In genomic region chr2:18123211-18123570, GRCh38 we compare ENCODE assay signal across 19 cellular contexts.
DNase-seq lines count a peak whose midpoint lies in the region; ATAC-seq and TF ChIP-seq lines count a peak whose summit lies in the region.
"Had no signal": no experiment of that assay in that cellular context is flagged by ENCODE, and none has a peak within 500 bp of the region (broad histone marks: within the 10 kb centered on the region; RNA-seq: fewer than 3 reads in every experiment).

No MANE protein-coding gene starts in this region.

- DNase-seq in LNCaP clone FGC (ENCODE audit: low read depth) (peak; percentile 26), superior temporal gyrus (ENCODE audit: extremely low spot score) (no peak), NCI-H1694 treated with DMSO at 0.1 percent for 48 hours (lab: John Stamatoyannopoulos, UW) (no peak), upper lobe of right lung (no peak)
- DNase-seq: Calu3; CD8-positive, alpha-beta T cell; EL; NCI-H1417; NCI-H2029; NCI-H82; OCI-M1; Right ventricle myocardium superior had no signal

- H3K4me3 ChIP-seq in LNCaP clone FGC (ENCODE audit: low read depth, low read length) = no peak overlapping the region
- H3K4me3 ChIP-seq in upper lobe of right lung = no peak overlapping the region
- H3K4me3 ChIP-seq: BLaER1 treated with 17β-estradiol and CSF1 and Interleukin-3, amounts not matched to agents 10 nM and 100 nM; GM23338; K562 had no signal

- no peaks in the 10 kb centered on the region for H3K36me3 Mint-ChIP-seq in stimulated activated memory B cell treated with anti-CD40 and anti-IgM and Interleukin-4, amounts not matched to agents 10 μg/mL and 1 μg/mL and 100 μg/mL, for 72 hours
- H3K36me3 Mint-ChIP-seq: CD8-positive, alpha-beta T cell had no signal

- H3K9me3 Mint-ChIP-seq in stimulated activated memory B cell treated with anti-CD40 and anti-IgM and Interleukin-4, amounts not matched to agents 10 μg/mL and 1 μg/mL and 100 μg/mL, for 72 hours = no peaks in the 10 kb centered on the region
- H3K9me3 Mint-ChIP-seq: CD8-positive, alpha-beta T cell; GM23338 had no signal

- no peaks in the 10 kb centered on the region for H3K36me3 ChIP-seq in upper lobe of right lung
- H3K36me3 ChIP-seq: BLaER1 treated with 17β-estradiol and CSF1 and Interleukin-3, amounts not matched to agents 10 nM and 100 nM had no signal

- H3K4me1 ChIP-seq in upper lobe of right lung = peaks cover 5% of the 10 kb centered on the region

- TF ChIP-seq CTCF in LNCaP clone FGC (IDR thresholded peaks at IDR 0.05; ENCODE audit: control insufficient read depth, extremely low read depth, insufficient read depth) (no peak), VCaP (conservative IDR thresholded peaks at IDR 0.05) (no peak), upper lobe of right lung (IDR thresholded peaks at IDR 0.05) (no peak)

- H3K27me3 ChIP-seq in upper lobe of right lung = no peaks in the 10 kb centered on the region
- H3K27me3 ChIP-seq: BLaER1 treated with 17β-estradiol and CSF1 and Interleukin-3, amounts not matched to agents 10 nM and 100 nM had no signal

- no peak overlapping the region for H3K4me3 Mint-ChIP-seq in stimulated activated memory B cell treated with anti-CD40 and anti-IgM and Interleukin-4, amounts not matched to agents 10 μg/mL and 1 μg/mL and 100 μg/mL, for 72 hours
- H3K4me3 Mint-ChIP-seq: CD8-positive, alpha-beta T cell; GM23338 had no signal

- peaks cover 33% of the 10 kb centered on the region for H3K27me3 Mint-ChIP-seq in stimulated activated memory B cell treated with anti-CD40 and anti-IgM and Interleukin-4, amounts not matched to agents 10 μg/mL and 1 μg/mL and 100 μg/mL, for 72 hours

- peak; percentile 4 for ATAC-seq in GM18867 (IDR thresholded peaks at IDR 0.05; ENCODE audit: unreplicated experiment)
- peak; percentile 31 for ATAC-seq in stimulated activated memory B cell treated with anti-CD40 and anti-IgM and Interleukin-4, amounts not matched to agents 10 μg/mL and 1 μg/mL and 100 μg/mL, for 72 hours
- ATAC-seq in upper lobe of right lung = no peak
- ATAC-seq: CD8-positive, alpha-beta T cell; GM23338; HCT116; K562 had no signal

- peak overlapping the region; percentile 14; the same call in 1 of the 2 replicates for H3K27ac ChIP-seq in VCaP
- no peak overlapping the region for H3K27ac ChIP-seq in upper lobe of right lung
- H3K27ac ChIP-seq: BLaER1 treated with 17β-estradiol and CSF1 and Interleukin-3, amounts not matched to agents 10 nM and 100 nM had no signal

- intact Hi-C loops in upper lobe of right lung (cut with DNase I) = no loop called here

- H3K9me3 ChIP-seq in upper lobe of right lung = no peaks in the 10 kb centered on the region
- H3K9me3 ChIP-seq: BLaER1 treated with 17β-estradiol and CSF1 and Interleukin-3, amounts not matched to agents 10 nM and 100 nM had no signal

- no peak overlapping the region for H3K27ac Mint-ChIP-seq in stimulated activated memory B cell treated with anti-CD40 and anti-IgM and Interleukin-4, amounts not matched to agents 10 μg/mL and 1 μg/mL and 100 μg/mL, for 72 hours
- H3K27ac Mint-ChIP-seq: CD8-positive, alpha-beta T cell; GM23338 had no signal

- peaks cover 7% of the 10 kb centered on the region for H3K4me1 Mint-ChIP-seq in stimulated activated memory B cell treated with anti-CD40 and anti-IgM and Interleukin-4, amounts not matched to agents 10 μg/mL and 1 μg/mL and 100 μg/mL, for 72 hours
- H3K4me1 Mint-ChIP-seq: GM23338 had no signal
